In the genomic region with DNA sequence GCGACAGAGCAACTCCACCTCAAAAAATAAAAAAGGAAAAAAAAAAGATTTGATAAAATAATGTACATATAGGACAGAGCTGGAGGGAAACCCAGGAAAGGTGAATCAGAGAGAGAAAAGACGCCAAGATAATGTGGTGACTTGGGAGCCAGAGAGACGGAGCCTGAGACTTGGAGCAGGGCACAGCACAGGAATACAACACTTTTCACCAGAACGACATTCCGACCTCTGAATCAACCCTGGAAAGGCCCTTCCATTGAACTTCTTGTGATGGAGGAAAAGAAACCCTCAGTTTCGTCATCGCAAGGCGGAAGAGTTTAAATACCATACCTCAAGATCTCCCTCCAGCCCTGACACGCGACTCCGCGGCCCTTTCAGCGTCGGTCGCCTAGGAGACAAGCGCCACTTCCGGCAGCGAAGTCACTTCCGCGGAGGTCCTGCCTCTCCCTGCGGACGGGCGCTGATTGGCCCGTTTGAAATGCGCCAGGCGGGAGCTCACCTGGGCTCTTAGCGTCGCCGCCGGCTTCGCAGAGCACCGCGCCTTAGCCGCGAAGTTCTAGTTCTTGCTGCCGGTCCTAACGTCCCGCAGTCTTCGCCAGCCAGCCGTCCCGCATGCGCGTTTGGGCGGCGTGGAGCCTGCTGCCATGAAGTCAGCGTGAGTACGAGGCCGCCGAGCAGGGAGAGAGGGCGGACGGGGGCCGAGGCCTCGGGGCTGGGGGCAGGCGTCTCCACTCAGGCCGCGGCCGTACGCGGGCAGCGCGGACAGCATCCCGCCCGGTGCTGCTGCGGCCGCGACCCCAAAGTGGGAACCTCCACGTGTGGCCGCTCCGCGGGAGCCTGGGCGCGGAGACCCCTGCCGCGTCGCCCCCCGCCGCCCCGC, we compare ENCODE assay signal across 8 cellular contexts. TPM values are rescaled to one million over a fixed set of nuclear protein-coding genes. Genes with fewer than 3 reads are reported as not detected.
A peak's percentile ranks its signal among the peaks of the same experiment; 100 is the strongest.
DNase-seq lines count a peak whose midpoint lies in the region; ATAC-seq and TF ChIP-seq lines count a peak whose summit lies in the region.

A gene (plus strand): TSS at position 528 of the 880 bp plus-strand sequence. CDS start 117 bp downstream, at position 645.

- H3K9ac ChIP-seq in endodermal cell (ENCODE audit: extremely low read depth, low read length, poor library complexity, severe bottlenecking) (peak within 1 kb of the TSS; percentile 84), mesendoderm (ENCODE audit: low read length) (peak within 1 kb of the TSS; percentile 96)

- ATAC-seq in GM21360 (IDR thresholded peaks at IDR 0.05; ENCODE audit: unreplicated experiment): peak; percentile 91

- H3K27me3 Mint-ChIP-seq in endodermal cell (ENCODE audit: insufficient read depth): no peaks in the 10 kb centered on the region

- H3K4me3 Mint-ChIP-seq in endodermal cell: peak within 1 kb of the TSS; percentile 82

- peak within 1 kb of the TSS; percentile 97 for H3K4me2 ChIP-seq in mesendoderm (ENCODE audit: low read length)

- H3K4me1 ChIP-seq in endodermal cell (ENCODE audit: control insufficient read depth, insufficient read depth, low read length) (no peaks in the 10 kb centered on the region), mesendoderm (ENCODE audit: control insufficient read depth, low read depth, low read length) (no peaks in the 10 kb centered on the region)

- H3K9me3 ChIP-seq in endodermal cell (ENCODE audit: control insufficient read depth, low read length): no peaks in the 10 kb centered on the region

- H3K23ac ChIP-seq in mesendoderm (ENCODE audit: low read length): peak within 1 kb of the TSS; percentile 38

- H3K27ac ChIP-seq in endodermal cell (ENCODE audit: low read depth, low read length) (peak within 1 kb of the TSS; percentile 64), mesendoderm (ENCODE audit: low read depth, low read length) (peak within 1 kb of the TSS; percentile 95)

- WGBS in endodermal cell (ENCODE audit: insufficient coverage in 1 of 2, insufficient read length in 1 of 2), 2 experiments: 1 to 7% methylated on average over 15 to 75 of the region's 78 CpGs
- WGBS in mesendoderm (ENCODE audit: extremely low coverage, insufficient coverage, low lambda C conversion rate): no CpG with 5 or more reads among the region's 78 CpGs

- peak within 1 kb of the TSS; percentile 91 for H3K27ac Mint-ChIP-seq in endodermal cell

- H3K4me3 ChIP-seq in endodermal cell (ENCODE audit: low read length) (peak within 1 kb of the TSS; percentile 91), mesendoderm (ENCODE audit: low read length) (peak within 1 kb of the TSS; percentile 94)

- H3K56ac ChIP-seq in mesendoderm (ENCODE audit: low read length): peak within 1 kb of the TSS; percentile 98

- H2BK120ac ChIP-seq in mesendoderm (ENCODE audit: low read depth, low read length): no peak within 1 kb of the TSS

- H3K36me3 ChIP-seq in endodermal cell (ENCODE audit: control insufficient read depth, insufficient read depth, low read length) (peaks cover 25% of the 10 kb centered on the region), mesendoderm (ENCODE audit: control insufficient read depth, insufficient read depth, low read length) (peaks cover 7% of the 10 kb centered on the region)

- H3K9me3 Mint-ChIP-seq in endodermal cell: no peaks in the 10 kb centered on the region

- peaks cover 8% of the 10 kb centered on the region for H3K4me1 Mint-ChIP-seq in endodermal cell

- H2BK5ac ChIP-seq in mesendoderm (ENCODE audit: low read length): peak within 1 kb of the TSS; percentile 74

- no peak within 1 kb of the TSS for H2AK5ac ChIP-seq in mesendoderm (ENCODE audit: low read length)

- H3K27me3 ChIP-seq in endodermal cell (ENCODE audit: control insufficient read depth, insufficient read depth, low read length, poor library complexity, severe bottlenecking): no peaks in the 10 kb centered on the region
- H3K27me3 ChIP-seq in mesendoderm (ENCODE audit: insufficient read depth, low read length, poor library complexity): no peaks in the 10 kb centered on the region

- peaks cover 14% of the 10 kb centered on the region for H3K36me3 Mint-ChIP-seq in endodermal cell (ENCODE audit: low read depth)

- no peak for TF ChIP-seq CTCF in endodermal cell (conservative IDR thresholded peaks at IDR 0.05)

- DNase-seq in COLO829 (ENCODE audit: low spot score) (peak; percentile 87), HT1080 (ENCODE audit: low read depth) (peak; percentile 94), NOMO-1 treated with dmso at 0.1 percent for 144 hours (lab: John Stamatoyannopoulos, UW; ENCODE audit: unreplicated experiment) (peak; percentile 86), endodermal cell (peak; percentile 98), mesendoderm (peak; percentile 98)
- peak; percentile 70 to 79 (median 74) for DNase-seq in activated CD8-positive, alpha-beta memory T cell treated with anti-CD3 and anti-CD28 coated beads for 48 hours (ENCODE audit: low read depth in 2 of 3, low spot score in 2 of 3)
- peak; percentile 87 for DNase-seq in stimulated activated CD8-positive, alpha-beta memory T cell treated with anti-CD3 and anti-CD28 coated beads, Interleukin-15, amount 100 ng/mL, for 1 hour (ENCODE audit: low read depth)

- peaks cover 7% of the 10 kb centered on the region for H3K79me1 ChIP-seq in mesendoderm (ENCODE audit: low read length)

- peaks cover 29% of the 10 kb centered on the region for H3K79me2 ChIP-seq in mesendoderm (ENCODE audit: control insufficient read depth, insufficient read depth, low read length)

- H3K18ac ChIP-seq in mesendoderm (ENCODE audit: low read length): peak within 1 kb of the TSS; percentile 57

- H4K5ac ChIP-seq in mesendoderm (ENCODE audit: low read length): no peak within 1 kb of the TSS

- H3K4ac ChIP-seq in mesendoderm (ENCODE audit: low read depth, low read length): peak within 1 kb of the TSS; percentile 84

- H2BK15ac ChIP-seq in mesendoderm (replicated peaks; ENCODE audit: low read depth): no peak within 1 kb of the TSS

- peak within 1 kb of the TSS; percentile 28 for H4K8ac ChIP-seq in mesendoderm (ENCODE audit: low read depth, low read length)

RNA-seq across cellular contexts. Expression of the gene that starts here (rescaled TPM):
- 63.0 and 64.9 TPM in 2 replicates for total RNA-seq in HT1080 (2014; rRNA removed; shearing (Covaris generic))
- 49.5 and 50.2 TPM in 2 replicates for polyA plus RNA-seq in HT1080 (2015; cell fraction: cytosol; rRNA removed)
- 161 and 165 TPM in 2 replicates for polyA plus RNA-seq in HT1080 (2015; cell fraction: nucleus; rRNA removed)
- total RNA-seq in endodermal cell: 10 to 100 TPM; 53.4 to 82.6 TPM
- 58.7 TPM for polyA plus RNA-seq in endodermal cell (2013, experiment 1 of 2)
- polyA plus RNA-seq in endodermal cell (2013, experiment 2 of 2): 62.1 TPM
- polyA plus RNA-seq in mesendoderm (2013, experiment 1 of 2): 55.5 TPM
- polyA plus RNA-seq in mesendoderm (2013, experiment 2 of 2): 58.0 TPM

Comparison
In these comparisons a context has a peak if more than half of its experiments do, and no peak if none do; other contexts are left out.
1. Peak in every context shown above with its lines: DNase-seq, ATAC-seq, H3K4me3 ChIP-seq and H3K27ac ChIP-seq.